7 cellular contexts compared by ENCODE assay signal in the genomic region with DNA sequence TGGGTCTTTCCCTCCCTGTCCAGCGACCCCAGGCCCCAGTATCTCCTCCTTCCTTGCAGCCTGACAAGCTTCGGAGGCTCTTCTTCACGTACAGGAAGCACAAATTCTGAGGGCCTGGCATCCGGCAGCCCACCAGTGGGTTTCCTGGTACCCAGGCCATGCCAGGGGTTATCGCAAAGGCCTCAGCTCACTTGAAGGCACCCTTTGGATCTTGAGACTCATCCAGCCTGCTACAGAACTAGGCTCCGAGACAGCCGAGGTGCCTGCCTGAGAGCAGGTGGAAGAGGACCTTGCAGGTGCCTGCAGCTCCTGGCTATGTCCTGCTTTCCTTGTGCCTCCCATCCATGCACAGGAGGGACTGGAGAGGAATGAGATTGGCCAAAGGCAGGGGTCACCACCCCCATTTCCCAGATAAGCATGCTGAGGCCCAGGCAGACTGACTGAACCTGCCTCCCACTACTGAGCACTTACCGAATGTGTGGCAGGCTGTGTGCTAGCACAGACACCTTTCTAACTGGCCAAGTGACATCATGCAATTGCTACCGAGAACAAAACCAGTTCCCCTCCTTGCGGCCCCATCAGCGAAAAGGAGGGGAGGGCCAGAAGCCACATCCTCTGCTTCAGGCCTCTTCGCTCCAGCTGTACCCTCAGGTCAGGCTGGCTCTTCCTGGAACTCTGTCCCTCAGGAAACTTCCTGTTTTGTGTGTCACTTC. TPM values are rescaled to one million over a fixed set of nuclear protein-coding genes. Genes with fewer than 3 reads are reported as not detected.
A peak's percentile ranks its signal among the peaks of the same experiment; 100 is the strongest.
DNase-seq lines count a peak whose midpoint lies in the region; ATAC-seq and TF ChIP-seq lines count a peak whose summit lies in the region.

No MANE protein-coding gene starts in this region.

- POLR2A ChIA-PET in IMR-90 (lab: Charles Lee; ENCODE audit: unreplicated experiment): no interaction called here

- peaks cover 11% of the 10 kb centered on the region for H3K27me3 ChIP-seq in IMR-90 (ENCODE audit: control insufficient read depth, insufficient read depth, low read length)

- dilution Hi-C loops in IMR-90 (cut with HindIII; ENCODE audit: low sequenced_read_pairs, unreplicated experiment): no loop called here

- H3K9me3 Mint-ChIP-seq in natural killer cell: no peaks in the 10 kb centered on the region

- no peak overlapping the region for H4K5ac ChIP-seq in IMR-90 (ENCODE audit: low read depth, low read length)

- peak overlapping the region; percentile 30; the same call in 1 of the 2 replicates for H2AK5ac ChIP-seq in IMR-90 (ENCODE audit: low read depth, low read length)

- no peak for TF ChIP-seq RAD21 in IMR-90 (IDR thresholded peaks at IDR 0.05; ENCODE audit: low read length)

- H4K20me1 ChIP-seq in IMR-90 (ENCODE audit: insufficient read depth, low read length): peaks cover 5% of the 10 kb centered on the region; the same call in 1 of the 2 replicates

- peak overlapping the region; percentile 67 for H3K4me3 Mint-ChIP-seq in natural killer cell

- peak overlapping the region; percentile 48 to 69 for H3K27ac Mint-ChIP-seq in natural killer cell

- H3K27ac ChIP-seq in IMR-90 (ENCODE audit: insufficient read depth, low read length): no peak overlapping the region

- H3K4me1 ChIP-seq in IMR-90 (ENCODE audit: control insufficient read depth, insufficient read depth, low read length): peaks cover 2% of the 10 kb centered on the region; the same call in 1 of the 2 replicates

- H3K18ac ChIP-seq in IMR-90 (ENCODE audit: low read depth, low read length): no peak overlapping the region

- H2BK5ac ChIP-seq in IMR-90 (ENCODE audit: low read depth, low read length, poor library complexity, severe bottlenecking): no peak overlapping the region

- H2BK15ac ChIP-seq in IMR-90 (ENCODE audit: low read depth, low read length): no peak overlapping the region

- intact Hi-C loops in IMR-90 (cut with micrococcal nuclease) (no loop called here), natural killer cell (cut with micrococcal nuclease) (loop anchor here (5.0 kb wide), 1 partner anchor 36 kb away; no protein-coding TSS in a partner anchor)

- DNase-seq in IMR-90: no peak
- peak; percentile 40 for DNase-seq in activated CD8-positive, alpha-beta memory T cell treated with anti-CD3 and anti-CD28 coated beads, Interleukin-2, amount 50 U/mL, for 4 hours
- peak; percentile 56 for DNase-seq in natural killer cell
- DNase-seq in C1 segment of cervical spinal cord (lab: John Stamatoyannopoulos, UW): no peak
- DNase-seq in hippocampal formation (lab: John Stamatoyannopoulos, UW): no peak
- DNase-seq in cerebellar nuclear complex (lab: John Stamatoyannopoulos, UW): no peak

- in situ Hi-C loops in IMR-90 (cut with MboI; ENCODE audit: low sequenced_read_pairs): no loop called here

- no peak overlapping the region for H4K8ac ChIP-seq in IMR-90 (ENCODE audit: low read depth in 2 of 2, low read length in 2 of 2)

- no peak overlapping the region for H3K56ac ChIP-seq in IMR-90 (ENCODE audit: extremely low read depth, insufficient read depth, low read length)

- no peaks in the 10 kb centered on the region for H3K79me1 ChIP-seq in IMR-90 (ENCODE audit: low read depth in 1 of 2, low read length in 2 of 2)

- H3K36me3 ChIP-seq in IMR-90 (ENCODE audit: control insufficient read depth, insufficient read depth, low read length): no peaks in the 10 kb centered on the region

- peak overlapping the region; percentile 39 for H2AK9ac ChIP-seq in IMR-90 (replicated peaks; ENCODE audit: low read depth, low read length, poor library complexity)

- no peak overlapping the region for H2BK20ac ChIP-seq in IMR-90 (ENCODE audit: low read depth, low read length)

- H3K27me3 Mint-ChIP-seq in natural killer cell (ENCODE audit: low read depth in 2 of 2): no peaks in the 10 kb centered on the region

- WGBS in IMR-90 (ENCODE audit: extremely low coverage in 2 of 2, insufficient read length in 1 of 2), 2 experiments: 87% methylated on average over 6 of the region's 12 CpGs; no CpG with 5 or more reads in 1 of the 2 experiments

- CTCF ChIA-PET in IMR-90 (lab: Yijun Ruan, JAX): no interaction called here

- H3K4me3 ChIP-seq in IMR-90 (ENCODE audit: insufficient read depth, low read depth, low read length): no peak overlapping the region

- H4K91ac ChIP-seq in IMR-90 (ENCODE audit: insufficient read depth, low read depth, low read length): no peak overlapping the region

- H3K4ac ChIP-seq in IMR-90 (ENCODE audit: low read depth, low read length): no peak overlapping the region

- H3K9me3 ChIP-seq in IMR-90 (ENCODE audit: control insufficient read depth, insufficient read depth, low read length): no peaks in the 10 kb centered on the region

- no peak overlapping the region for H3K4me2 ChIP-seq in IMR-90 (ENCODE audit: low read depth, low read length)

- H3K4me1 Mint-ChIP-seq in natural killer cell: peaks cover 46 to 48% of the 10 kb centered on the region in 2 donors

- no peak for TF ChIP-seq POLR2A in IMR-90 (IDR thresholded peaks at IDR 0.05; ENCODE audit: low read depth, low read length)

- no peak overlapping the region for H3K9ac ChIP-seq in IMR-90 (ENCODE audit: low read depth, low read length)

- ATAC-seq in GM21360 (IDR thresholded peaks at IDR 0.05; ENCODE audit: unreplicated experiment): peak; percentile 55
- no peak for ATAC-seq in IMR-90 (ENCODE audit: low read depth)
- ATAC-seq in natural killer cell: peak; percentile 76 to 79 (median 77)

- H2AFZ ChIP-seq in IMR-90 (replicated peaks; ENCODE audit: low read length, poor library complexity): no peak overlapping the region

- H3K36me3 Mint-ChIP-seq in natural killer cell: no peaks in the 10 kb centered on the region

- no peak overlapping the region for H3K23ac ChIP-seq in IMR-90 (ENCODE audit: low read depth, low read length)

- no peaks in the 10 kb centered on the region for H3K9me1 ChIP-seq in IMR-90 (ENCODE audit: insufficient read depth, low read length)

- TF ChIP-seq CTCF in IMR-90 (conservative IDR thresholded peaks at IDR 0.05; ENCODE audit: low read depth, low read length) (no peak), natural killer cell (IDR thresholded peaks at IDR 0.05) (no peak)

- H2BK120ac ChIP-seq in IMR-90 (ENCODE audit: low read depth, low read length): no peak overlapping the region

- BruUV-seq in IMR-90 (replicated peaks; lab: Mats Ljungman, UMichigan): no TSS peak

- no peak overlapping the region for H3K14ac ChIP-seq in IMR-90 (replicated peaks; ENCODE audit: low read depth, low read length)

TF ChIP-seq in IMR-90, 13 proteins besides CTCF, POLR2A, EP300 and RAD21 (continues in another document):
- TF ChIP-seq CEBPB (IDR thresholded peaks at IDR 0.05; ENCODE audit: low read depth, low read length): no peak
- TF ChIP-seq MAZ (IDR thresholded peaks at IDR 0.05; ENCODE audit: borderline replicate concordance, low read depth, low read length): no peak
- no peak for TF ChIP-seq FOS (IDR thresholded peaks at IDR 0.05; ENCODE audit: low read depth, low read length)
- TF ChIP-seq RFX5 (IDR thresholded peaks at IDR 0.05; ENCODE audit: low read depth, low read length): no peak
- TF ChIP-seq, protein P1, sequence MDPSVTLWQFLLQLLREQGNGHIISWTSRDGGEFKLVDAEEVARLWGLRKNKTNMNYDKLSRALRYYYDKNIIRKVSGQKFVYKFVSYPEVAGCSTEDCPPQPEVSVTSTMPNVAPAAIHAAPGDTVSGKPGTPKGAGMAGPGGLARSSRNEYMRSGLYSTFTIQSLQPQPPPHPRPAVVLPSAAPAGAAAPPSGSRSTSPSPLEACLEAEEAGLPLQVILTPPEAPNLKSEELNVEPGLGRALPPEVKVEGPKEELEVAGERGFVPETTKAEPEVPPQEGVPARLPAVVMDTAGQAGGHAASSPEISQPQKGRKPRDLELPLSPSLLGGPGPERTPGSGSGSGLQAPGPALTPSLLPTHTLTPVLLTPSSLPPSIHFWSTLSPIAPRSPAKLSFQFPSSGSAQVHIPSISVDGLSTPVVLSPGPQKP (IDR thresholded peaks at IDR 0.05; ENCODE audit: borderline replicate concordance, low read depth, low read length): no peak
- no peak for TF ChIP-seq NFE2L2 (IDR thresholded peaks at IDR 0.05; ENCODE audit: low read depth, low read length)
- no peak for TF ChIP-seq RCOR1 (IDR thresholded peaks at IDR 0.05; ENCODE audit: insufficient replicate concordance, low read length)
- no peak for TF ChIP-seq BHLHE40 (IDR thresholded peaks at IDR 0.05; ENCODE audit: low read depth, low read length)
- no peak for TF ChIP-seq MAFK (IDR thresholded peaks at IDR 0.05; ENCODE audit: low read depth, low read length)
- TF ChIP-seq SMC3 (IDR thresholded peaks at IDR 0.05; ENCODE audit: low read depth, low read length): no peak
- TF ChIP-seq, protein P2, sequence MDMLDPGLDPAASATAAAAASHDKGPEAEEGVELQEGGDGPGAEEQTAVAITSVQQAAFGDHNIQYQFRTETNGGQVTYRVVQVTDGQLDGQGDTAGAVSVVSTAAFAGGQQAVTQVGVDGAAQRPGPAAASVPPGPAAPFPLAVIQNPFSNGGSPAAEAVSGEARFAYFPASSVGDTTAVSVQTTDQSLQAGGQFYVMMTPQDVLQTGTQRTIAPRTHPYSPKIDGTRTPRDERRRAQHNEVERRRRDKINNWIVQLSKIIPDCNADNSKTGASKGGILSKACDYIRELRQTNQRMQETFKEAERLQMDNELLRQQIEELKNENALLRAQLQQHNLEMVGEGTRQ (IDR thresholded peaks at IDR 0.05; ENCODE audit: low read depth, low read length): no peak
- no peak for TF ChIP-seq CHD1 (IDR thresholded peaks at IDR 0.05; ENCODE audit: low read depth, low read length)

RNA-seq across cellular contexts. Expression of a gene that starts 11.2 kb away (rescaled TPM):
- not detected in 2 replicates for total RNA-seq in IMR-90 (2012; rRNA removed)
- polyA plus RNA-seq in IMR-90 (2012; rRNA removed): not detected in 2 replicates
- polyA plus RNA-seq in IMR-90 (2012; cell fraction: cytosol; rRNA removed): not detected in 2 replicates
- polyA plus RNA-seq in IMR-90 (2012; cell fraction: nucleus; rRNA removed; ENCODE audit: low replicate concordance): not detected in 2 replicates
- total RNA-seq in natural killer cell: not detected

RNA-seq across cellular contexts. Expression of a gene that starts 26.1 kb away (rescaled TPM):
- 17.7 and 17.8 TPM in 2 replicates for total RNA-seq in IMR-90 (2012; rRNA removed)
- polyA plus RNA-seq in IMR-90 (2012; rRNA removed): 22.8 and 28.3 TPM in 2 replicates
- polyA plus RNA-seq in IMR-90 (2012; cell fraction: cytosol; rRNA removed): 13.0 and 22.1 TPM in 2 replicates
- 84.5 and 160 TPM in 2 replicates for polyA plus RNA-seq in IMR-90 (2012; cell fraction: nucleus; rRNA removed; ENCODE audit: low replicate concordance)
- total RNA-seq in natural killer cell: 10 to 100 TPM; 54.0 to 83.5 (median 56.7) TPM

RNA-seq across cellular contexts. Expression of a gene that starts 27.7 kb away (rescaled TPM):
- total RNA-seq in IMR-90 (2012; rRNA removed) (2.2 and 2.5 TPM in 2 replicates), natural killer cell (1 to 10 TPM in 1 of 3 donors, under 1 TPM in 2; 0.25 to 1.5 (median 0.99) TPM)
- polyA plus RNA-seq in IMR-90 (2012; rRNA removed): 2.4 and 2.8 TPM in 2 replicates
- polyA plus RNA-seq in IMR-90 (2012; cell fraction: cytosol; rRNA removed): 2.5 and 3.1 TPM in 2 replicates
- polyA plus RNA-seq in IMR-90 (2012; cell fraction: nucleus; rRNA removed; ENCODE audit: low replicate concordance): 0.83 and 2.3 TPM in 2 replicates

RNA-seq across cellular contexts. Expression of a gene that starts 45.6 kb away (rescaled TPM):
- 47.7 and 64.4 TPM in 2 replicates for total RNA-seq in IMR-90 (2012; rRNA removed)
- polyA plus RNA-seq in IMR-90 (2012; rRNA removed): 33.9 and 34.5 TPM in 2 replicates
- polyA plus RNA-seq in IMR-90 (2012; cell fraction: cytosol; rRNA removed): 4.8 and 8.6 TPM in 2 replicates
- 6.3 and 41.0 TPM in 2 replicates for polyA plus RNA-seq in IMR-90 (2012; cell fraction: nucleus; rRNA removed; ENCODE audit: low replicate concordance)
- 10 to 100 TPM; 43.5 to 55.1 (median 53.3) TPM for total RNA-seq in natural killer cell

Comparison
In these comparisons a context has a peak if more than half of its experiments do, and no peak if none do; other contexts are left out.
1. DNase-seq: peak in activated CD8-positive, alpha-beta memory T cell treated with anti-CD3 and anti-CD28 coated beads, Interleukin-2, amount 50 U/mL, for 4 hours (single experiment) and natural killer cell (single experiment); none in IMR-90 (single experiment), C1 segment of cervical spinal cord (0 of 14), hippocampal formation (0 of 2) and cerebellar nuclear complex (0 of 2).